In the genomic region with DNA sequence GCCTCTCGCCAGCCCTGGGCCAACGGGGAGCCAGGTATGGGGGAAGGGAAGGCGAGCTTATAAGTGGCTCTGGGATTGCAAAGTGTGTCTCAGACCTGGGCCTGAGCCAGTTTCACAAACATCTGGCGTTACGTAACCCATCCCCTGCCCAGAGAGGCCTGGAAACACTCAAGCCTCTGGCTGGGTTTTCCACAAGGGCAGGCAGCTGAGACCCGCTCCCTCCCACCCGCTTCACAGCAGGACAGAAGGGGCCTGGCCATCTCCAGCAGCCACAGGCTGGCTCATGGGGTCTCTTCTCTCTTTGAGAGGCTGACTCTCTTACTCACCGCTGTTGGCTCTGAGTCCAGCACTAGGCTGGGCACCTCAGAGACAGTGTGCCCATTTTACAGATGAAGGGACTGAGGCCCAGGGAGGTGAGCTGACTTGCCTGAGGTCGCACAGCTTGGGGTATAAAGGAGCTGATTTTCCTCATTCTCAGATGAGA, we compare ENCODE assay signal across 8 cellular contexts. TPM values are rescaled to one million over a fixed set of nuclear protein-coding genes. Genes with fewer than 3 reads are reported as not detected.
DNase-seq lines count a peak whose midpoint lies in the region; ATAC-seq and TF ChIP-seq lines count a peak whose summit lies in the region.

No MANE protein-coding gene starts in this region.

- DNase-seq in HFF-Myc (ENCODE audit: extremely low read depth, low read depth) (peak; percentile 97), foreskin fibroblast (peak; percentile 97 to 99), renal cortical epithelial cell (ENCODE audit: low read depth) (peak; percentile 81), T-helper 1 cell (no peak)

- TF ChIP-seq CTCF in HFF-Myc (IDR thresholded peaks at IDR 0.05; ENCODE audit: low read depth, low read length, missing control alignments), result no peak
- TF ChIP-seq CTCF in foreskin fibroblast (IDR thresholded peaks at IDR 0.05; ENCODE audit: low read depth, low read length), result no peak

- ATAC-seq in GM19397 (IDR thresholded peaks at IDR 0.05; ENCODE audit: unreplicated experiment) (no peak), HG03159 (IDR thresholded peaks at IDR 0.05; ENCODE audit: unreplicated experiment) (no peak), HG03108 (IDR thresholded peaks at IDR 0.05; ENCODE audit: unreplicated experiment) (no peak)

- H3K4me3 ChIP-seq in HFF-Myc (replicated peaks; ENCODE audit: low read depth, low read length), result no peak overlapping the region
- H3K4me3 ChIP-seq in foreskin fibroblast (ENCODE audit: low read depth in 1 of 2, low read length in 2 of 2), result no peak overlapping the region

TF ChIP-seq in PFSK-1, 5 proteins besides CTCF, POLR2A, EP300 and RAD21:
- no peak for TF ChIP-seq SIN3A (IDR thresholded peaks at IDR 0.05; ENCODE audit: borderline replicate concordance, insufficient read depth, low read length)
- TF ChIP-seq FOXP2 (optimal IDR thresholded peaks at IDR 0.05; ENCODE audit: borderline replicate concordance, extremely low read depth, extremely low read length, insufficient read depth), result peak; percentile 9

RNA-seq across cellular contexts. Expression of gene TRIOBP, which starts 44.5 kb away (rescaled TPM):
- 62.5 TPM for polyA plus RNA-seq in PFSK-1 (2012; ENCODE audit: insufficient read length, low read depth)
- total RNA-seq in renal cortical epithelial cell, result 89.1 and 114 TPM in 2 replicates

RNA-seq across cellular contexts. Expression of gene NOL12, which starts 55.2 kb away (rescaled TPM):
- 54.5 TPM for polyA plus RNA-seq in PFSK-1 (2012; ENCODE audit: insufficient read length, low read depth)
- total RNA-seq in renal cortical epithelial cell, result 18.1 and 19.6 TPM in 2 replicates

Comparison
In these comparisons a context has a peak if more than half of its experiments do, and no peak if none do; other contexts are left out.
1. DNase-seq: peak in HFF-Myc (single experiment), foreskin fibroblast (2 of 2) and renal cortical epithelial cell (single experiment); none in T-helper 1 cell (0 of 5).